In genomic region chr10:58219875-58220274, GRCh38 we compare ENCODE assay signal across 21 cellular contexts. TPM values are rescaled to one million over a fixed set of nuclear protein-coding genes. Genes with fewer than 3 reads are reported as not detected.
A peak's percentile ranks its signal among the peaks of the same experiment; 100 is the strongest.
DNase-seq lines count a peak whose midpoint lies in the region; ATAC-seq, FAIRE-seq and TF ChIP-seq lines count a peak whose summit lies in the region.
"Had no signal": no experiment of that assay in that cellular context is flagged by ENCODE, and none has a peak within 500 bp of the region (broad histone marks: within the 10 kb centered on the region; RNA-seq: fewer than 3 reads in every experiment).

No MANE protein-coding gene starts in this region.

- H3K9me3 ChIP-seq in right cardiac atrium (ENCODE audit: control insufficient read depth, low read length) = no peaks in the 10 kb centered on the region
- H3K9me3 ChIP-seq in MG63 = no peaks in the 10 kb centered on the region
- no peaks in the 10 kb centered on the region for H3K9me3 ChIP-seq in small intestine (ENCODE audit: control insufficient read depth, low read depth)
- no peaks in the 10 kb centered on the region for H3K9me3 ChIP-seq in vagina
- H3K9me3 ChIP-seq: BLaER1 treated with 17β-estradiol and CSF1 and Interleukin-3, amounts not matched to agents 10 nM and 100 nM; Peyer's patch had no signal

- H3K4me1 ChIP-seq in right cardiac atrium (ENCODE audit: control insufficient read depth, insufficient read depth, low read length) (no peaks in the 10 kb centered on the region), small intestine (ENCODE audit: control insufficient read depth in 2 of 2, insufficient read depth in 1 of 2, low read depth in 1 of 2, low read length in 1 of 2) (no peaks in the 10 kb centered on the region), vagina (no peaks in the 10 kb centered on the region)
- H3K4me1 ChIP-seq: BLaER1 treated with 17β-estradiol and CSF1 and Interleukin-3, amounts not matched to agents 10 nM and 100 nM; Peyer's patch had no signal

- no peaks in the 10 kb centered on the region for H3K36me3 ChIP-seq in MG63
- H3K36me3 ChIP-seq in small intestine (ENCODE audit: control insufficient read depth in 2 of 2, insufficient read depth in 2 of 2, low read length in 2 of 2) = peaks cover 0 to 4% of the 10 kb centered on the region in 2 donors
- H3K36me3 ChIP-seq in vagina = no peaks in the 10 kb centered on the region

- ATAC-seq in left ventricle myocardium superior (peak; percentile 78), right cardiac atrium (no peak), HG02588 (IDR thresholded peaks at IDR 0.05; ENCODE audit: unreplicated experiment) (no peak)
- ATAC-seq: CD8-positive, alpha-beta T cell had no signal

- H3K27ac ChIP-seq in right cardiac atrium (ENCODE audit: low read length) (no peak overlapping the region), small intestine (ENCODE audit: low read depth in 1 of 2, low read length in 1 of 2) (no peak overlapping the region), vagina (no peak overlapping the region)
- H3K27ac ChIP-seq: BLaER1 treated with 17β-estradiol and CSF1 and Interleukin-3, amounts not matched to agents 10 nM and 100 nM; Peyer's patch had no signal

- H3K4me3 ChIP-seq in right cardiac atrium (ENCODE audit: low read length) (no peak overlapping the region), MG63 (no peak overlapping the region), small intestine (ENCODE audit: low read depth in 1 of 2, low read length in 2 of 2) (no peak overlapping the region), vagina (no peak overlapping the region)
- H3K4me3 ChIP-seq: BLaER1 treated with 17β-estradiol and CSF1 and Interleukin-3, amounts not matched to agents 10 nM and 100 nM; Peyer's patch had no signal

- TF ChIP-seq POLR2A in vagina (IDR thresholded peaks at IDR 0.05) = no peak

- H3K27me3 ChIP-seq in right cardiac atrium (ENCODE audit: control insufficient read depth, insufficient read depth) = no peaks in the 10 kb centered on the region
- H3K27me3 ChIP-seq in MG63 = no peaks in the 10 kb centered on the region
- no peaks in the 10 kb centered on the region for H3K27me3 ChIP-seq in small intestine (ENCODE audit: control insufficient read depth in 2 of 2, insufficient read depth in 2 of 2, low read length in 2 of 2)
- no peaks in the 10 kb centered on the region for H3K27me3 ChIP-seq in vagina
- H3K27me3 ChIP-seq: BLaER1 treated with 17β-estradiol and CSF1 and Interleukin-3, amounts not matched to agents 10 nM and 100 nM; Peyer's patch had no signal

- FAIRE-seq in small intestine (lab: Jason Lieb, UNC) = no peak
- FAIRE-seq: A204.1, D721Med had no signal

- TF ChIP-seq CTCF in vagina (IDR thresholded peaks at IDR 0.05) = no peak

- DNase-seq in left ventricle myocardium superior = no peak
- no peak for DNase-seq in right cardiac atrium
- DNase-seq in MG63 = peak; percentile 59
- DNase-seq in myocyte (ENCODE audit: low read depth) = peak; percentile 70
- DNase-seq in small intestine = no peak
- no peak for DNase-seq in vagina (ENCODE audit: extremely low spot score in 2 of 2)
- DNase-seq: CD8-positive, alpha-beta T cell; H7; Karpas-422; MM.1S; NCI-H1092; NCI-H1436 treated with DMSO at 0.1 percent for 48 hours; NCI-H2029; NCI-H2171 treated with DMSO at 0.1 percent for 48 hours; NCI-H446; NK-92 treated with Interleukin-12 subunit alpha and Interleukin-12 subunit beta, amount 100 ng/mL, for 24 hours; Peyer's patch had no signal

- intact Hi-C loops in left ventricle myocardium superior (cut with micrococcal nuclease) = no loop called here
- intact Hi-C loops in right cardiac atrium (cut with DNase I) = no loop called here
- intact Hi-C loops in vagina (cut with DNase I) = no loop called here

RNA-seq across cellular contexts. Expression of gene IPMK, which starts 47.8 kb away (rescaled TPM):
- total RNA-seq in left ventricle myocardium superior = 2.2 TPM
- total RNA-seq in right cardiac atrium = 1 to 10 TPM; 2.1 to 2.6 (median 2.3) TPM
- polyA plus RNA-seq in right cardiac atrium = 1.2 TPM
- 2.0 and 3.6 TPM in 2 replicates for total RNA-seq in MG63 (2014; rRNA removed; shearing (Covaris generic); ENCODE audit: low replicate concordance)
- 7.3 and 11.2 TPM in 2 replicates for total RNA-seq in myocyte
- polyA plus RNA-seq in myocyte (2012) = 2.0 TPM
- polyA plus RNA-seq in small intestine = 10 to 100 TPM in 1 of 3 donors, 1 to 10 TPM in 2; 4.9 to 10.5 (median 9.7) TPM
- 6.1 TPM for total RNA-seq in vagina

RNA-seq across cellular contexts. Expression of gene CISD1, which starts 49.1 kb away (rescaled TPM):
- 182 TPM for total RNA-seq in left ventricle myocardium superior
- 100 to 1,000 TPM; 119 to 159 (median 137) TPM for total RNA-seq in right cardiac atrium
- 100 TPM for polyA plus RNA-seq in right cardiac atrium
- 56.9 and 77.5 TPM in 2 replicates for total RNA-seq in MG63 (2014; rRNA removed; shearing (Covaris generic); ENCODE audit: low replicate concordance)
- 31.6 and 46.3 TPM in 2 replicates for total RNA-seq in myocyte
- 35.8 TPM for polyA plus RNA-seq in myocyte (2012)
- polyA plus RNA-seq in small intestine = 100 to 1,000 TPM in 2 of 3 donors, 10 to 100 TPM in 1; 69.2 to 167 (median 147) TPM
- 16.0 TPM for total RNA-seq in vagina

Comparison
In these comparisons a context has a peak if more than half of its experiments do, and no peak if none do; other contexts are left out.
1. DNase-seq: peak in MG63 (single experiment) and myocyte (single experiment); none in left ventricle myocardium superior (single experiment), right cardiac atrium (0 of 3), small intestine (single experiment) and vagina (0 of 2).